Comparison of ENCODE assay signal across 19 cellular contexts in the genomic region with DNA sequence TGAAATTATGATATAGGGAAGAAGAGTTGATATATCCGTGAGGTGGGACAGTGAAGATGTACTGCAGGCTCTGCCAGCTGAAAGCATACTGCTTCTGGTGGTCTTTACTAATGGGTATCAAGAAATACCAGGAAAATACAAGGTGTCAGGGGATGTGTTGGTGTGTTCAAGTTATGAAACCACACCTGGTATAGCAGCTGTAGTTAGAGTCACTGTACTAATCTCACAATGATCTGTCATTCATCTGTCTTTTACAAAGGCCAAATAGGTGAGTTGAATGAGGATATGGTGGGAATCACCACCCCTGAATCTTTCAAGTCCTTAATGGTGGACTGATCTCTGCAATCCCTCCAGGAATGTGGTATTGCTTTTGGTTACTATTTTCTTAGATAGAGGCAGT.
"Had no signal": no experiment of that assay in that cellular context is flagged by ENCODE, and none has a peak within 500 bp of the region (broad histone marks: within the 10 kb centered on the region; RNA-seq: fewer than 3 reads in every experiment).

No MANE protein-coding gene starts in this region.

- H3K27ac Mint-ChIP-seq: dendritic cell treated with granulocyte-macrophage colony-stimulating factor and Interleukin-4, amounts not matched to agents 40 ng/mL and 50 ng/mL, for 4 days; nephron progenitor cell; stimulated activated naive B cell treated with anti-CD40 and anti-IgM and Interleukin-4, amounts not matched to agents 10 μg/mL and 1 μg/mL and 100 μg/mL, for 72 hours had no signal

- H3K9me3 Mint-ChIP-seq: dendritic cell treated with granulocyte-macrophage colony-stimulating factor and Interleukin-4, amounts not matched to agents 40 ng/mL and 50 ng/mL, for 4 days had no signal

- H3K27me3 Mint-ChIP-seq: stimulated activated naive B cell treated with anti-CD40 and anti-IgM and Interleukin-4, amounts not matched to agents 10 μg/mL and 1 μg/mL and 100 μg/mL, for 72 hours had no signal

- H3K4me3 Mint-ChIP-seq: dendritic cell treated with granulocyte-macrophage colony-stimulating factor and Interleukin-4, amounts not matched to agents 40 ng/mL and 50 ng/mL, for 4 days; naive thymus-derived CD4-positive, alpha-beta T cell; nephron progenitor cell; stimulated activated naive B cell treated with anti-CD40 and anti-IgM and Interleukin-4, amounts not matched to agents 10 μg/mL and 1 μg/mL and 100 μg/mL, for 72 hours had no signal

- ATAC-seq: gastroesophageal sphincter; left colon; naive thymus-derived CD4-positive, alpha-beta T cell; psoas muscle; sciatic nerve; stimulated activated naive B cell treated with anti-CD40 and anti-IgM and Interleukin-4, amounts not matched to agents 10 μg/mL and 1 μg/mL and 100 μg/mL, for 72 hours had no signal

- DNase-seq: esophagus squamous epithelium; foreskin fibroblast; kidney; left colon; naive thymus-derived CD4-positive, alpha-beta T cell; nephron progenitor cell; psoas muscle; retina; spleen; stimulated activated CD4-positive, alpha-beta T cell treated with anti-CD3 and anti-CD28 coated beads, Interleukin-15, amount 100 ng/mL, for 24 hours; stimulated activated CD4-positive, alpha-beta T cell treated with anti-CD3 and anti-CD28 coated beads, Interleukin-1b, Interleukin-23, amount 100 ng/mL, for 48 hours; stimulated activated CD4-positive, alpha-beta T cell treated with anti-CD3 and anti-CD28 coated beads, Interleukin-4, amount 100 ng/mL, for 24 hours; stimulated activated naive B cell treated with anti-CD40 and anti-IgM and Interleukin-4, amounts not matched to agents 10 μg/mL and 1 μg/mL and 100 μg/mL, for 72 hours; stomach; substantia nigra; transverse colon had no signal
